ENCODE assay signal across 25 cellular contexts in genomic region chr3:133886031-133886722, GRCh38. TPM values are rescaled to one million over a fixed set of nuclear protein-coding genes. Genes with fewer than 3 reads are reported as not detected.
DNase-seq lines count a peak whose midpoint lies in the region; ATAC-seq and TF ChIP-seq lines count a peak whose summit lies in the region.
"Had no signal": no experiment of that assay in that cellular context is flagged by ENCODE, and none has a peak within 500 bp of the region (broad histone marks: within the 10 kb centered on the region; RNA-seq: fewer than 3 reads in every experiment).

No MANE protein-coding gene starts in this region.

- no peaks in the 10 kb centered on the region for H3K9me3 Mint-ChIP-seq in activated naive CD4-positive, alpha-beta T cell treated with anti-CD3 and anti-CD28 coated beads, Interleukin-2, amount 50 U/mL, for 72 hours
- H3K9me3 Mint-ChIP-seq: CD4-positive, alpha-beta memory T cell had no signal

- POLR2A ChIA-PET in GM10248 (lab: Yijun Ruan, JAX): no interaction called here

- H3K79me1 ChIP-seq in neuronal stem cell (ENCODE audit: low read depth, low read length): peaks cover 4% of the 10 kb centered on the region

- H3K9me3 ChIP-seq in esophagus muscularis mucosa (no peaks in the 10 kb centered on the region), neuronal stem cell (replicated peaks in 1 of 2; ENCODE audit: control insufficient read depth in 2 of 2, insufficient read depth in 1 of 2, low read depth in 1 of 2, low read length in 2 of 2) (peaks cover 0 to 4% of the 10 kb centered on the region in 2 donors)
- H3K9me3 ChIP-seq: A549, Caco-2, SK-N-SH had no signal

- no peaks in the 10 kb centered on the region for H3K36me3 Mint-ChIP-seq in activated naive CD4-positive, alpha-beta T cell treated with anti-CD3 and anti-CD28 coated beads, Interleukin-2, amount 50 U/mL, for 72 hours
- H3K36me3 Mint-ChIP-seq: CD4-positive, alpha-beta memory T cell had no signal

- DNase-seq in AG20443 (ENCODE audit: low spot score) (peak; percentile 5), GM10248 (ENCODE audit: extremely low spot score) (peak; percentile 3), esophagus muscularis mucosa (ENCODE audit: extremely low spot score) (peak; percentile 57), neuronal stem cell (ENCODE audit: low spot score) (no peak), NCI-H2107 (lab: John Stamatoyannopoulos, UW) (no peak), substantia nigra (lab: John Stamatoyannopoulos, UW) (no peak)
- DNase-seq in activated naive CD4-positive, alpha-beta T cell treated with anti-CD3 and anti-CD28 coated beads, Interleukin-2, amount 50 U/mL, for 72 hours (ENCODE audit: low spot score in 2 of 2): no peak
- DNase-seq in NK-92 treated with Interleukin-12 subunit alpha and Interleukin-12 subunit beta, amount 100 ng/mL, for 24 hours (lab: John Stamatoyannopoulos, UW): no peak
- DNase-seq: C1 segment of cervical spinal cord; Caco-2; CD4-positive, alpha-beta memory T cell; DMS79 treated with DMSO at 0.1 percent for 48 hours; GF-D8; IMR-90; MM.1S; NCI-H1694; NCI-H2029 treated with DMSO at 0.1 percent for 48 hours; NCI-H2171; NCI-H226; NCI-H510A; OCI-M1; SK-N-SH had no signal

- no peak overlapping the region for H3K4me2 ChIP-seq in neuronal stem cell (ENCODE audit: insufficient read depth, low read length, poor library complexity, severe bottlenecking)
- H3K4me2 ChIP-seq: A549, KMS-11, SK-N-SH had no signal

- H3K18ac ChIP-seq in neuronal stem cell (ENCODE audit: low read length): peak overlapping the region; percentile 13

- no peak overlapping the region for H2BK120ac ChIP-seq in neuronal stem cell (ENCODE audit: low read depth, low read length)

- WGBS in esophagus muscularis mucosa: 95% methylated on average over 7 of the region's 7 CpGs
- WGBS in neuronal stem cell (ENCODE audit: extremely low coverage in 2 of 2, insufficient read length in 2 of 2, insufficient replicate concordance in 1 of 2), 2 donors: no CpG with 5 or more reads among the region's 7 CpGs

- H3K14ac ChIP-seq in neuronal stem cell (ENCODE audit: low read length): no peak overlapping the region

- H3K27ac ChIP-seq in esophagus muscularis mucosa (replicated peaks in 1 of 4) (no peak overlapping the region), neuronal stem cell (replicated peaks; ENCODE audit: low read length) (no peak overlapping the region), substantia nigra (ENCODE audit: low read depth, low read length, poor library complexity, severe bottlenecking) (no peak overlapping the region)
- H3K27ac ChIP-seq: A549, KMS-11 had no signal

- TF ChIP-seq CTCF in GM10248 (IDR thresholded peaks at IDR 0.05; ENCODE audit: control extremely low read depth, extremely low read depth, low read depth, missing control alignments) (no peak), esophagus muscularis mucosa (IDR thresholded peaks at IDR 0.05) (no peak)

- no peak overlapping the region for H3K4me3 ChIP-seq in esophagus muscularis mucosa
- no peak overlapping the region for H3K4me3 ChIP-seq in neuronal stem cell (ENCODE audit: low read length in 2 of 2)
- H3K4me3 ChIP-seq: A549 had no signal

- no peak overlapping the region for H3K27ac Mint-ChIP-seq in activated naive CD4-positive, alpha-beta T cell treated with anti-CD3 and anti-CD28 coated beads, Interleukin-2, amount 50 U/mL, for 72 hours
- H3K27ac Mint-ChIP-seq: CD4-positive, alpha-beta memory T cell had no signal

- H2BK12ac ChIP-seq in neuronal stem cell (ENCODE audit: low read length): no peak overlapping the region

- no peak overlapping the region for H2BK5ac ChIP-seq in neuronal stem cell (ENCODE audit: low read length)

- no peak overlapping the region for H2AK5ac ChIP-seq in neuronal stem cell (ENCODE audit: low read depth, low read length)

- H3K4me1 ChIP-seq in esophagus muscularis mucosa (peaks cover 0 to 7% (median 6%) of the 10 kb centered on the region in 4 donors), neuronal stem cell (ENCODE audit: control insufficient read depth in 2 of 2, insufficient read depth in 1 of 2, low read depth in 1 of 2, low read length in 2 of 2) (peaks cover 0 to 20% of the 10 kb centered on the region in 2 donors)
- H3K4me1 ChIP-seq: A549 had no signal

- H3K4ac ChIP-seq in neuronal stem cell (ENCODE audit: low read length): no peak overlapping the region

- TF ChIP-seq EP300 in esophagus muscularis mucosa (IDR thresholded peaks at IDR 0.05): no peak

- ATAC-seq in activated naive CD4-positive, alpha-beta T cell treated with anti-CD3 and anti-CD28 coated beads, Interleukin-2, amount 50 U/mL, for 72 hours: no peak
- ATAC-seq: A549, HCT116 had no signal

- intact Hi-C loops in esophagus muscularis mucosa (cut with DNase I): no loop called here

- CTCF ChIA-PET in GM10248 (lab: Yijun Ruan, JAX): interaction anchor here (1.0 to 1.4 kb wide), 2 partner anchors 24 to 845 kb away, joined by 3 read pairs; no protein-coding TSS in a partner anchor

- H2AFZ ChIP-seq in neuronal stem cell (ENCODE audit: low read length): no peak overlapping the region

- no peak overlapping the region for H4K8ac ChIP-seq in neuronal stem cell (ENCODE audit: low read depth, low read length)

- no peak overlapping the region for H3K9ac ChIP-seq in neuronal stem cell (ENCODE audit: low read depth, low read length, poor library complexity)
- H3K9ac ChIP-seq: KMS-11, SK-N-SH had no signal

- TF ChIP-seq POLR2A in esophagus muscularis mucosa (IDR thresholded peaks at IDR 0.05; ENCODE audit: low read depth): no peak

- no peak overlapping the region for H2BK15ac ChIP-seq in neuronal stem cell (ENCODE audit: low read length)

- H3K36me3 ChIP-seq in esophagus muscularis mucosa: no peaks in the 10 kb centered on the region
- H3K36me3 ChIP-seq in neuronal stem cell (replicated peaks in 1 of 2; ENCODE audit: control insufficient read depth in 2 of 2, insufficient read depth in 2 of 2, low read length in 2 of 2): no peaks in the 10 kb centered on the region

- no peak overlapping the region for H4K91ac ChIP-seq in neuronal stem cell (ENCODE audit: low read depth, low read length, poor library complexity)

- no peaks in the 10 kb centered on the region for H3K27me3 ChIP-seq in esophagus muscularis mucosa
- peaks cover 0 to 12% (median 0%) of the 10 kb centered on the region in 3 experiments for H3K27me3 ChIP-seq in neuronal stem cell (ENCODE audit: control insufficient read depth in 3 of 3, insufficient read depth in 3 of 3, low read depth in 1 of 3, low read length in 3 of 3)

- H3K23ac ChIP-seq in neuronal stem cell (ENCODE audit: low read depth, low read length, poor library complexity): no peak overlapping the region

RNA-seq across cellular contexts. Expression of gene RAB6B, which starts 9.5 kb away (rescaled TPM):
- total RNA-seq in esophagus muscularis mucosa: 10 to 100 TPM in 2 of 4 donors, 1 to 10 TPM in 2; 6.2 to 11.9 (median 10.5) TPM
- 18.7 TPM for polyA plus RNA-seq in neuronal stem cell (2013, experiment 1 of 2)
- 19.0 TPM for polyA plus RNA-seq in neuronal stem cell (2013, experiment 2 of 2)
- total RNA-seq in activated naive CD4-positive, alpha-beta T cell treated with anti-CD3 and anti-CD28 coated beads, Interleukin-2, amount 50 U/mL, for 72 hours: 1 to 10 TPM in 1 of 2 donors, under 1 TPM in 1; 0.16 to 2.2 TPM

Comparison
In these comparisons a context has a peak if more than half of its experiments do, and no peak if none do; other contexts are left out.
1. DNase-seq: peak in AG20443 (single experiment), GM10248 (single experiment) and esophagus muscularis mucosa (single experiment); none in neuronal stem cell (single experiment), NCI-H2107 (single experiment), substantia nigra (0 of 49), activated naive CD4-positive, alpha-beta T cell treated with anti-CD3 and anti-CD28 coated beads, Interleukin-2, amount 50 U/mL, for 72 hours (0 of 2) and NK-92 treated with Interleukin-12 subunit alpha and Interleukin-12 subunit beta, amount 100 ng/mL, for 24 hours (single experiment).